In the genomic region with DNA sequence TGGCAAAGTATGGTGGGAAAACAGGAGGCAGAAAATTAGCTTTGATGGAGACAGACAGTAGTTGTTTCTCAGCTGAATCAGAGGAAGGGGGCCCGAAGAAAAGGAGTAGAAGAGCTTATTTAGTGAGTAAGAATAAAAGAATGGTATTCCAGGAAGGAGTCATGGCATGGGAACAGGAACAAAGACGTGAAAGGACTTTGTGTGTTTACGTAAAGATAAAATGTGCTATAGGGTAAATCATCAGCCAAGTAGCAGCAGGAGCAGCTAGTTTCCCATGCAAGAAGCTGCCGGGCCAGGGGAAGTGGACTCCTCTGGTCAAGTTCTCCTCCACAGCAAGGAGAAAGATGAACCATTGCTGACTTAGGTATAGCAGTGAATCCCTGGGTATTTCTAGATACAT, we compare ENCODE assay signal across 18 cellular contexts.
A peak's percentile ranks its signal among the peaks of the same experiment; 100 is the strongest.
DNase-seq lines count a peak whose midpoint lies in the region; ATAC-seq and TF ChIP-seq lines count a peak whose summit lies in the region.
"Had no signal": no experiment of that assay in that cellular context is flagged by ENCODE, and none has a peak within 500 bp of the region (broad histone marks: within the 10 kb centered on the region; RNA-seq: fewer than 3 reads in every experiment).

No MANE protein-coding gene starts in this region.

- H3K36me3 Mint-ChIP-seq in Caco-2 (ENCODE audit: insufficient read depth, unreplicated experiment) (no peaks in the 10 kb centered on the region), nephron progenitor cell (ENCODE audit: low read depth) (no peaks in the 10 kb centered on the region)
- H3K36me3 Mint-ChIP-seq in natural killer cell treated with Interleukin-12 subunit alpha and Interleukin-12 subunit beta and Interleukin-15 and Interleukin-18, amount 100 ng/mL, for 72 hours: no peaks in the 10 kb centered on the region

- H3K9me3 Mint-ChIP-seq in Caco-2 (ENCODE audit: unreplicated experiment) (peaks cover under 1% of the 10 kb centered on the region), nephron progenitor cell (no peaks in the 10 kb centered on the region)
- no peaks in the 10 kb centered on the region for H3K9me3 Mint-ChIP-seq in natural killer cell treated with Interleukin-12 subunit alpha and Interleukin-12 subunit beta and Interleukin-15 and Interleukin-18, amount 100 ng/mL, for 72 hours
- H3K9me3 Mint-ChIP-seq: nephron had no signal

- CTCF ChIA-PET in Caco-2 (lab: Charles Lee): no interaction called here
- CTCF ChIA-PET in RWPE1 (lab: Yijun Ruan, JAX): no interaction called here

- H3K36me3 ChIP-seq in Caco-2 (ENCODE audit: control insufficient read depth, insufficient read depth, low read length): no peaks in the 10 kb centered on the region
- H3K36me3 ChIP-seq: HAP-1 had no signal

- no peaks in the 10 kb centered on the region for H3K27me3 Mint-ChIP-seq in Caco-2 (ENCODE audit: insufficient read depth, unreplicated experiment)
- no peaks in the 10 kb centered on the region for H3K27me3 Mint-ChIP-seq in nephron progenitor cell (ENCODE audit: low read depth, poor library complexity)
- H3K27me3 Mint-ChIP-seq in natural killer cell treated with Interleukin-12 subunit alpha and Interleukin-12 subunit beta and Interleukin-15 and Interleukin-18, amount 100 ng/mL, for 72 hours: peaks cover 0 to 19% of the 10 kb centered on the region in 2 donors

- H3K27me3 ChIP-seq in Caco-2 (replicated peaks; ENCODE audit: control insufficient read depth, insufficient read depth, low read length): no peaks in the 10 kb centered on the region

- POLR2A ChIA-PET in Caco-2 (lab: Charles Lee) (no interaction called here), RWPE1 (lab: Yijun Ruan, JAX; ENCODE audit: low non-redundant PET) (no interaction called here)

- H3K27ac Mint-ChIP-seq in Caco-2 (ENCODE audit: unreplicated experiment) (peak overlapping the region; percentile 20), nephron progenitor cell (peak overlapping the region; percentile 47)
- H3K27ac Mint-ChIP-seq in natural killer cell treated with Interleukin-12 subunit alpha and Interleukin-12 subunit beta and Interleukin-15 and Interleukin-18, amount 100 ng/mL, for 72 hours: no peak overlapping the region
- H3K27ac Mint-ChIP-seq: activated CD8-positive, alpha-beta T cell treated with anti-CD3 and anti-CD28 coated beads, Interleukin-2, amount 10 ng/mL, durations not matched to agents 7 days and 5 days had no signal

- H3K4me3 ChIP-seq in Caco-2 (ENCODE audit: low read depth, low read length): no peak overlapping the region
- H3K4me3 ChIP-seq in epithelial cell of esophagus (ENCODE audit: low read length): no peak overlapping the region
- H3K4me3 ChIP-seq: HAP-1 had no signal

- DNase-seq in Caco-2 (peak; percentile 44 to 62), RWPE1 (ENCODE audit: low spot score) (peak; percentile 20), epithelial cell of esophagus (ENCODE audit: low read depth) (peak; percentile 67), nephron progenitor cell (no peak), cerebellar nuclear complex (lab: John Stamatoyannopoulos, UW) (no peak), ureter (ENCODE audit: low spot score) (no peak)
- no peak for DNase-seq in natural killer cell treated with Interleukin-12 subunit alpha and Interleukin-12 subunit beta and Interleukin-15 and Interleukin-18, amount 100 ng/mL, for 72 hours (ENCODE audit: low spot score)
- DNase-seq in central memory CD4-positive, alpha-beta T cell: no peak
- DNase-seq: activated CD8-positive, alpha-beta T cell treated with anti-CD3 and anti-CD28 coated beads, Interleukin-2, amount 10 ng/mL, durations not matched to agents 7 days and 5 days; aorta; hippocampal formation; NCI-H1436 treated with DMSO at 0.1 percent for 48 hours; SK-N-SH; stimulated activated naive CD4-positive, alpha-beta T cell had no signal

- H3K9me3 ChIP-seq in Caco-2: no peaks in the 10 kb centered on the region
- H3K9me3 ChIP-seq: HAP-1, SK-N-SH had no signal

- no peak for ATAC-seq in natural killer cell treated with Interleukin-12 subunit alpha and Interleukin-12 subunit beta and Interleukin-15 and Interleukin-18, amount 100 ng/mL, for 72 hours
- ATAC-seq: activated CD8-positive, alpha-beta T cell treated with anti-CD3 and anti-CD28 coated beads, Interleukin-2, amount 10 ng/mL, durations not matched to agents 7 days and 5 days; sciatic nerve had no signal

- no peak overlapping the region for H3K27ac ChIP-seq in RWPE1
- H3K27ac ChIP-seq: KMS-11 had no signal

- no peak for TF ChIP-seq CTCF in Caco-2 (IDR thresholded peaks at IDR 0.05; ENCODE audit: insufficient read depth in 1 of 2, low read depth in 1 of 2, low read length in 1 of 2, severe bottlenecking in 1 of 2, unreplicated experiment in 1 of 2)
- no peak for TF ChIP-seq CTCF in RWPE1 (conservative IDR thresholded peaks at IDR 0.05; ENCODE audit: low read depth)
- no peak for TF ChIP-seq CTCF in epithelial cell of esophagus (IDR thresholded peaks at IDR 0.05; ENCODE audit: insufficient read depth, low read depth, low read length, missing control alignments)
- no peak for TF ChIP-seq CTCF in nephron progenitor cell (IDR thresholded peaks at IDR 0.05)

- peaks cover 16% of the 10 kb centered on the region for H3K4me1 ChIP-seq in Caco-2
- H3K4me1 ChIP-seq: HAP-1 had no signal

- BruUV-seq in Caco-2 (replicated peaks; lab: Mats Ljungman, UMichigan): no TSS peak

- peak overlapping the region; percentile 41 for H3K4me3 Mint-ChIP-seq in Caco-2 (ENCODE audit: unreplicated experiment)
- no peak overlapping the region for H3K4me3 Mint-ChIP-seq in nephron progenitor cell
- no peak overlapping the region for H3K4me3 Mint-ChIP-seq in natural killer cell treated with Interleukin-12 subunit alpha and Interleukin-12 subunit beta and Interleukin-15 and Interleukin-18, amount 100 ng/mL, for 72 hours
- H3K4me3 Mint-ChIP-seq: activated CD8-positive, alpha-beta T cell treated with anti-CD3 and anti-CD28 coated beads, Interleukin-2, amount 10 ng/mL, durations not matched to agents 7 days and 5 days; nephron had no signal

- H3K4me1 Mint-ChIP-seq in Caco-2 (ENCODE audit: low read depth, unreplicated experiment) (peaks cover 15% of the 10 kb centered on the region), nephron progenitor cell (peaks cover 37% of the 10 kb centered on the region)
- no peaks in the 10 kb centered on the region for H3K4me1 Mint-ChIP-seq in natural killer cell treated with Interleukin-12 subunit alpha and Interleukin-12 subunit beta and Interleukin-15 and Interleukin-18, amount 100 ng/mL, for 72 hours (ENCODE audit: low read depth in 2 of 2)
- H3K4me1 Mint-ChIP-seq: nephron had no signal

- intact Hi-C loops in Caco-2 (cut with micrococcal nuclease; ENCODE audit: unreplicated experiment): loop anchor here (1.0 to 10.0 kb wide), 3 partner anchors 10 to 936 kb away; partner anchors contain the start of gene CHSY3

Comparison
In these comparisons a context has a peak if more than half of its experiments do, and no peak if none do; other contexts are left out.
1. DNase-seq: peak in Caco-2 (2 of 2), RWPE1 (single experiment) and epithelial cell of esophagus (single experiment); none in nephron progenitor cell (single experiment), cerebellar nuclear complex (0 of 2), natural killer cell treated with Interleukin-12 subunit alpha and Interleukin-12 subunit beta and Interleukin-15 and Interleukin-18, amount 100 ng/mL, for 72 hours (single experiment), ureter (single experiment) and central memory CD4-positive, alpha-beta T cell (single experiment).
2. H3K27ac Mint-ChIP-seq: peak in Caco-2 (single experiment) and nephron progenitor cell (single experiment); none in natural killer cell treated with Interleukin-12 subunit alpha and Interleukin-12 subunit beta and Interleukin-15 and Interleukin-18, amount 100 ng/mL, for 72 hours (0 of 2).